1 cellular context compared by ENCODE assay signal in the genomic region with DNA sequence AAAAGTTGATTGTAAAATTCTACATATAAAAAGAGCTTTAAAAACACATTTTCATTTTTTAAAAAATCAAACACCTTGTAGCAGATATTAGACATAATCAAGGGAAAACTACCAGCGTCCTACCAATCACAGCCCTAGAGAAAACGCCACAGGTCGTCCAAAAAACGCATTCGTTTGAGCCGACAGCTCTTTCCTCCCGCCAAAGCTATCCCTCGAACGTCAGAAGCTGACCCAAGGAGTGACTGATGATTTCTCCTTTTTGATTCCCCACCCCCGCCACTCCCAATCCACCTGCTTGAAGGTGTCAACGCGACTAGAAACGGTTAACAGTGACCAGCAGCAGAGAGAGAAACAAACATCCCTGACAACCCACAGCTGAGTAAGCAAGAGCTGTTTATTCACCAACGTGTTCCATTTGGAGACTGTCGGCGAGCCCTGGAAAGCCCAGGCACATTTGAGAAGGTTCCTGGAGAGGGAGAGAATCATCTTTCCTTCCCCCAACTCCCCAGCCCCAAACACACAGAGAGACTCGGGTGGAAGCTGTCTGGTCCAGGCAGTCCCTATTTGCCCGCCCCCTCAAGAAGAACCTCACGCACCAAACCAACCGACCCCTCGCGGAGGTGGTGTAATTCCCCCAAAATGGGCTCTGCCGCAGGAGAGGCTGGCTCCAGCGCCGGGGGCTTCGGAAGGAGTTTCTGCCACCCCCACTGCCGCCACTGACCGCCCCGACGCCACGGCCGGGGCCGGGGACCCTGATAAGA.
TF ChIP-seq lines count a peak whose summit lies in the region.

No MANE protein-coding gene starts in this region.

TF ChIP-seq in HEK293, 187 proteins besides CTCF, POLR2A, EP300 and RAD21 (continued from another document and continues in another):
- TF ChIP-seq, protein P1, sequence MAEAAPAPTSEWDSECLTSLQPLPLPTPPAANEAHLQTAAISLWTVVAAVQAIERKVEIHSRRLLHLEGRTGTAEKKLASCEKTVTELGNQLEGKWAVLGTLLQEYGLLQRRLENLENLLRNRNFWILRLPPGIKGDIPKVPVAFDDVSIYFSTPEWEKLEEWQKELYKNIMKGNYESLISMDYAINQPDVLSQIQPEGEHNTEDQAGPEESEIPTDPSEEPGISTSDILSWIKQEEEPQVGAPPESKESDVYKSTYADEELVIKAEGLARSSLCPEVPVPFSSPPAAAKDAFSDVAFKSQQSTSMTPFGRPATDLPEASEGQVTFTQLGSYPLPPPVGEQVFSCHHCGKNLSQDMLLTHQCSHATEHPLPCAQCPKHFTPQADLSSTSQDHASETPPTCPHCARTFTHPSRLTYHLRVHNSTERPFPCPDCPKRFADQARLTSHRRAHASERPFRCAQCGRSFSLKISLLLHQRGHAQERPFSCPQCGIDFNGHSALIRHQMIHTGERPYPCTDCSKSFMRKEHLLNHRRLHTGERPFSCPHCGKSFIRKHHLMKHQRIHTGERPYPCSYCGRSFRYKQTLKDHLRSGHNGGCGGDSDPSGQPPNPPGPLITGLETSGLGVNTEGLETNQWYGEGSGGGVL (tag by site-specific recombination; IDR thresholded peaks at IDR 0.05), result peak; percentile 66
- TF ChIP-seq, protein P2, sequence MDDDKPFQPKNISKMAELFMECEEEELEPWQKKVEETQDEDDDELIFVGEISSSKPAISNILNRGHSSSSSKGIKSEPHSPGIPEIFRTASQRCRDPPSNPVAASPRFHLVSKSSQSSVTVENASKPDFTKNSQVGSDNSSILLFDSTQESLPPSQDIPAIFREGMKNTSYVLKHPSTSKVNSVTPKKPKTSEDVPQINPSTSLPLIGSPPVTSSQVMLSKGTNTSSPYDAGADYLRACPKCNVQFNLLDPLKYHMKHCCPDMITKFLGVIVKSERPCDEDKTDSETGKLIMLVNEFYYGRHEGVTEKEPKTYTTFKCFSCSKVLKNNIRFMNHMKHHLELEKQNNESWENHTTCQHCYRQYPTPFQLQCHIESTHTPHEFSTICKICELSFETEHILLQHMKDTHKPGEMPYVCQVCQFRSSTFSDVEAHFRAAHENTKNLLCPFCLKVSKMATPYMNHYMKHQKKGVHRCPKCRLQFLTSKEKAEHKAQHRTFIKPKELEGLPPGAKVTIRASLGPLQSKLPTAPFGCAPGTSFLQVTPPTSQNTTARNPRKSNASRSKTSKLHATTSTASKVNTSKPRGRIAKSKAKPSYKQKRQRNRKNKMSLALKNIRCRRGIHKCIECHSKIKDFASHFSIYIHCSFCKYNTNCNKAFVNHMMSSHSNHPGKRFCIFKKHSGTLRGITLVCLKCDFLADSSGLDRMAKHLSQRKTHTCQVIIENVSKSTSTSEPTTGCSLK (tag by site-specific recombination; IDR thresholded peaks at IDR 0.05), result no peak
- TF ChIP-seq MYNN (tag by site-specific recombination; IDR thresholded peaks at IDR 0.05; ENCODE audit: borderline replicate concordance), result no peak
- TF ChIP-seq ZNF274 (IDR thresholded peaks at IDR 0.05; ENCODE audit: low read length), result no peak
- TF ChIP-seq ZNF274 (tag by site-specific recombination; IDR thresholded peaks at IDR 0.05; ENCODE audit: borderline replicate concordance), result no peak
- TF ChIP-seq ZNF146 (tag by site-specific recombination; IDR thresholded peaks at IDR 0.05), result no peak
- TF ChIP-seq YY2 (tag by site-specific recombination; IDR thresholded peaks at IDR 0.05), result no peak
- no peak for TF ChIP-seq ZNF571 (tag by site-specific recombination; IDR thresholded peaks at IDR 0.05)
- peak; percentile 62; the same call in 1 of the 2 replicates for TF ChIP-seq PRDM1 (tag by site-specific recombination; IDR thresholded peaks at IDR 0.05)
- TF ChIP-seq ZNF404 (tag by site-specific recombination; IDR thresholded peaks at IDR 0.05), result no peak
- TF ChIP-seq ZFP37 (tag by site-specific recombination; IDR thresholded peaks at IDR 0.05), result peak; percentile 53; the same call in 1 of the 2 replicates
- TF ChIP-seq, protein P3, sequence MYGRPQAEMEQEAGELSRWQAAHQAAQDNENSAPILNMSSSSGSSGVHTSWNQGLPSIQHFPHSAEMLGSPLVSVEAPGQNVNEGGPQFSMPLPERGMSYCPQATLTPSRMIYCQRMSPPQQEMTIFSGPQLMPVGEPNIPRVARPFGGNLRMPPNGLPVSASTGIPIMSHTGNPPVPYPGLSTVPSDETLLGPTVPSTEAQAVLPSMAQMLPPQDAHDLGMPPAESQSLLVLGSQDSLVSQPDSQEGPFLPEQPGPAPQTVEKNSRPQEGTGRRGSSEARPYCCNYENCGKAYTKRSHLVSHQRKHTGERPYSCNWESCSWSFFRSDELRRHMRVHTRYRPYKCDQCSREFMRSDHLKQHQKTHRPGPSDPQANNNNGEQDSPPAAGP (tag by site-specific recombination; IDR thresholded peaks at IDR 0.05), result 0 out of 2 replicates have a peak, but pooled peaks have one; percentile 3
- no peak for TF ChIP-seq ZNF155 (tag by site-specific recombination; IDR thresholded peaks at IDR 0.05)
- no peak for TF ChIP-seq ZNF223 (tag by site-specific recombination; IDR thresholded peaks at IDR 0.05)
- no peak for TF ChIP-seq ZNF626 (tag by site-specific recombination; IDR thresholded peaks at IDR 0.05)
- peak; percentile 24 for TF ChIP-seq ZBTB20 (tag by site-specific recombination; IDR thresholded peaks at IDR 0.05)
- TF ChIP-seq OVOL3 (tag by site-specific recombination; IDR thresholded peaks at IDR 0.05), result no peak
- TF ChIP-seq SP3 (tag by site-specific recombination; IDR thresholded peaks at IDR 0.05), result no peak; the same call in 1 of the 2 replicates
- no peak for TF ChIP-seq ZIC2 (tag by site-specific recombination; IDR thresholded peaks at IDR 0.05)
- TF ChIP-seq KLF8 (tag by site-specific recombination; IDR thresholded peaks at IDR 0.05), result no peak
- TF ChIP-seq, protein P4, sequence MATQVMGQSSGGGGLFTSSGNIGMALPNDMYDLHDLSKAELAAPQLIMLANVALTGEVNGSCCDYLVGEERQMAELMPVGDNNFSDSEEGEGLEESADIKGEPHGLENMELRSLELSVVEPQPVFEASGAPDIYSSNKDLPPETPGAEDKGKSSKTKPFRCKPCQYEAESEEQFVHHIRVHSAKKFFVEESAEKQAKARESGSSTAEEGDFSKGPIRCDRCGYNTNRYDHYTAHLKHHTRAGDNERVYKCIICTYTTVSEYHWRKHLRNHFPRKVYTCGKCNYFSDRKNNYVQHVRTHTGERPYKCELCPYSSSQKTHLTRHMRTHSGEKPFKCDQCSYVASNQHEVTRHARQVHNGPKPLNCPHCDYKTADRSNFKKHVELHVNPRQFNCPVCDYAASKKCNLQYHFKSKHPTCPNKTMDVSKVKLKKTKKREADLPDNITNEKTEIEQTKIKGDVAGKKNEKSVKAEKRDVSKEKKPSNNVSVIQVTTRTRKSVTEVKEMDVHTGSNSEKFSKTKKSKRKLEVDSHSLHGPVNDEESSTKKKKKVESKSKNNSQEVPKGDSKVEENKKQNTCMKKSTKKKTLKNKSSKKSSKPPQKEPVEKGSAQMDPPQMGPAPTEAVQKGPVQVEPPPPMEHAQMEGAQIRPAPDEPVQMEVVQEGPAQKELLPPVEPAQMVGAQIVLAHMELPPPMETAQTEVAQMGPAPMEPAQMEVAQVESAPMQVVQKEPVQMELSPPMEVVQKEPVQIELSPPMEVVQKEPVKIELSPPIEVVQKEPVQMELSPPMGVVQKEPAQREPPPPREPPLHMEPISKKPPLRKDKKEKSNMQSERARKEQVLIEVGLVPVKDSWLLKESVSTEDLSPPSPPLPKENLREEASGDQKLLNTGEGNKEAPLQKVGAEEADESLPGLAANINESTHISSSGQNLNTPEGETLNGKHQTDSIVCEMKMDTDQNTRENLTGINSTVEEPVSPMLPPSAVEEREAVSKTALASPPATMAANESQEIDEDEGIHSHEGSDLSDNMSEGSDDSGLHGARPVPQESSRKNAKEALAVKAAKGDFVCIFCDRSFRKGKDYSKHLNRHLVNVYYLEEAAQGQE (tag by site-specific recombination; IDR thresholded peaks at IDR 0.05), result 0 out of 2 replicates have a peak, but pooled peaks have one; percentile 16
- no peak for TF ChIP-seq GLI2 (tag by site-specific recombination; IDR thresholded peaks at IDR 0.05; ENCODE audit: borderline replicate concordance, low read depth)
- TF ChIP-seq, protein P5, sequence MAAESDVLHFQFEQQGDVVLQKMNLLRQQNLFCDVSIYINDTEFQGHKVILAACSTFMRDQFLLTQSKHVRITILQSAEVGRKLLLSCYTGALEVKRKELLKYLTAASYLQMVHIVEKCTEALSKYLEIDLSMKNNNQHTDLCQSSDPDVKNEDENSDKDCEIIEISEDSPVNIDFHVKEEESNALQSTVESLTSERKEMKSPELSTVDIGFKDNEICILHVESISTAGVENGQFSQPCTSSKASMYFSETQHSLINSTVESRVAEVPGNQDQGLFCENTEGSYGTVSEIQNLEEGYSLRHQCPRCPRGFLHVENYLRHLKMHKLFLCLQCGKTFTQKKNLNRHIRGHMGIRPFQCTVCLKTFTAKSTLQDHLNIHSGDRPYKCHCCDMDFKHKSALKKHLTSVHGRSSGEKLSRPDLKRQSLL (tag by site-specific recombination; IDR thresholded peaks at IDR 0.05), result peak; percentile 87
- TF ChIP-seq ZNF658 (tag by site-specific recombination; IDR thresholded peaks at IDR 0.05), result no peak
- TF ChIP-seq, protein P6, sequence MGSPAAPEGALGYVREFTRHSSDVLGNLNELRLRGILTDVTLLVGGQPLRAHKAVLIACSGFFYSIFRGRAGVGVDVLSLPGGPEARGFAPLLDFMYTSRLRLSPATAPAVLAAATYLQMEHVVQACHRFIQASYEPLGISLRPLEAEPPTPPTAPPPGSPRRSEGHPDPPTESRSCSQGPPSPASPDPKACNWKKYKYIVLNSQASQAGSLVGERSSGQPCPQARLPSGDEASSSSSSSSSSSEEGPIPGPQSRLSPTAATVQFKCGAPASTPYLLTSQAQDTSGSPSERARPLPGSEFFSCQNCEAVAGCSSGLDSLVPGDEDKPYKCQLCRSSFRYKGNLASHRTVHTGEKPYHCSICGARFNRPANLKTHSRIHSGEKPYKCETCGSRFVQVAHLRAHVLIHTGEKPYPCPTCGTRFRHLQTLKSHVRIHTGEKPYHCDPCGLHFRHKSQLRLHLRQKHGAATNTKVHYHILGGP (tag by site-specific recombination; IDR thresholded peaks at IDR 0.05), result no peak
- TF ChIP-seq ZNF558 (tag by site-specific recombination; IDR thresholded peaks at IDR 0.05), result no peak
- TF ChIP-seq ZNF48 (tag by site-specific recombination; IDR thresholded peaks at IDR 0.05), result no peak
- TF ChIP-seq, protein P7, sequence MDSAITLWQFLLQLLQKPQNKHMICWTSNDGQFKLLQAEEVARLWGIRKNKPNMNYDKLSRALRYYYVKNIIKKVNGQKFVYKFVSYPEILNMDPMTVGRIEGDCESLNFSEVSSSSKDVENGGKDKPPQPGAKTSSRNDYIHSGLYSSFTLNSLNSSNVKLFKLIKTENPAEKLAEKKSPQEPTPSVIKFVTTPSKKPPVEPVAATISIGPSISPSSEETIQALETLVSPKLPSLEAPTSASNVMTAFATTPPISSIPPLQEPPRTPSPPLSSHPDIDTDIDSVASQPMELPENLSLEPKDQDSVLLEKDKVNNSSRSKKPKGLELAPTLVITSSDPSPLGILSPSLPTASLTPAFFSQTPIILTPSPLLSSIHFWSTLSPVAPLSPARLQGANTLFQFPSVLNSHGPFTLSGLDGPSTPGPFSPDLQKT (IDR thresholded peaks at IDR 0.05; ENCODE audit: borderline replicate concordance, low read depth, low read length), result no peak
- TF ChIP-seq ZBTB17 (tag by site-specific recombination; IDR thresholded peaks at IDR 0.05), result peak; percentile 48; the same call in 1 of the 2 replicates
- no peak for TF ChIP-seq WT1 (tag by site-specific recombination; IDR thresholded peaks at IDR 0.05)
- no peak for TF ChIP-seq ZNF366 (tag by site-specific recombination; conservative IDR thresholded peaks at IDR 0.05)
- no peak for TF ChIP-seq BCL11A (tag by site-specific recombination; IDR thresholded peaks at IDR 0.05; ENCODE audit: low read depth)
- TF ChIP-seq ZNF610 (tag by site-specific recombination; IDR thresholded peaks at IDR 0.05; ENCODE audit: borderline replicate concordance), result 0 out of 2 replicates have a peak, but pooled peaks have one; percentile 22
- TF ChIP-seq SCRT1 (tag by site-specific recombination; IDR thresholded peaks at IDR 0.05; ENCODE audit: borderline replicate concordance), result peak; percentile 81
- no peak for TF ChIP-seq ZNF292 (tag by site-specific recombination; IDR thresholded peaks at IDR 0.05; ENCODE audit: borderline replicate concordance, low read depth)
- no peak for TF ChIP-seq ZNF19 (tag by site-specific recombination; IDR thresholded peaks at IDR 0.05; ENCODE audit: low read depth)
- TF ChIP-seq, protein P8, sequence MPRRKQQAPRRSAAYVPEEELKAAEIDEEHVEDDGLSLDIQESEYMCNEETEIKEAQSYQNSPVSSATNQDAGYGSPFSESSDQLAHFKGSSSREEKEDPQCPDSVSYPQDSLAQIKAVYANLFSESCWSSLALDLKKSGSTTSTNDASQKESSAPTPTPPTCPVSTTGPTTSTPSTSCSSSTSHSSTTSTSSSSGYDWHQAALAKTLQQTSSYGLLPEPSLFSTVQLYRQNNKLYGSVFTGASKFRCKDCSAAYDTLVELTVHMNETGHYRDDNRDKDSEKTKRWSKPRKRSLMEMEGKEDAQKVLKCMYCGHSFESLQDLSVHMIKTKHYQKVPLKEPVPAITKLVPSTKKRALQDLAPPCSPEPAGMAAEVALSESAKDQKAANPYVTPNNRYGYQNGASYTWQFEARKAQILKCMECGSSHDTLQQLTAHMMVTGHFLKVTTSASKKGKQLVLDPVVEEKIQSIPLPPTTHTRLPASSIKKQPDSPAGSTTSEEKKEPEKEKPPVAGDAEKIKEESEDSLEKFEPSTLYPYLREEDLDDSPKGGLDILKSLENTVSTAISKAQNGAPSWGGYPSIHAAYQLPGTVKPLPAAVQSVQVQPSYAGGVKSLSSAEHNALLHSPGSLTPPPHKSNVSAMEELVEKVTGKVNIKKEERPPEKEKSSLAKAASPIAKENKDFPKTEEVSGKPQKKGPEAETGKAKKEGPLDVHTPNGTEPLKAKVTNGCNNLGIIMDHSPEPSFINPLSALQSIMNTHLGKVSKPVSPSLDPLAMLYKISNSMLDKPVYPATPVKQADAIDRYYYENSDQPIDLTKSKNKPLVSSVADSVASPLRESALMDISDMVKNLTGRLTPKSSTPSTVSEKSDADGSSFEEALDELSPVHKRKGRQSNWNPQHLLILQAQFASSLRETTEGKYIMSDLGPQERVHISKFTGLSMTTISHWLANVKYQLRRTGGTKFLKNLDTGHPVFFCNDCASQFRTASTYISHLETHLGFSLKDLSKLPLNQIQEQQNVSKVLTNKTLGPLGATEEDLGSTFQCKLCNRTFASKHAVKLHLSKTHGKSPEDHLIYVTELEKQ (tag by site-specific recombination; IDR thresholded peaks at IDR 0.05; ENCODE audit: borderline replicate concordance), result no peak
- TF ChIP-seq ZSCAN23 (tag by site-specific recombination; IDR thresholded peaks at IDR 0.05), result no peak
- TF ChIP-seq BCL11B (tag by site-specific recombination; IDR thresholded peaks at IDR 0.05; ENCODE audit: low read depth), result no peak
